ENCODE assay signal across 15 cellular contexts in genomic region chr4:9406491-9406890, GRCh38. TPM values are rescaled to one million over a fixed set of nuclear protein-coding genes. Genes with fewer than 3 reads are reported as not detected.
"Had no signal": no experiment of that assay in that cellular context is flagged by ENCODE, and none has a peak within 500 bp of the region (broad histone marks: within the 10 kb centered on the region; RNA-seq: fewer than 3 reads in every experiment).

No MANE protein-coding gene starts in this region.

RNA-seq across cellular contexts. Expression of gene DEFB131A, which starts 37.7 kb away (rescaled TPM):
- total RNA-seq: activated B cell treated with CpG ODN at 0.5 μM for 24 hours; activated CD4-positive, alpha-beta memory T cell treated with anti-CD3 and anti-CD28 coated beads for 36 hours; activated CD4-positive, alpha-beta memory T cell treated with anti-CD3 and anti-CD28 coated beads, Interleukin-2, amount 10 ng/mL, durations not matched to agents 7 days and 5 days; activated CD4-positive, alpha-beta T cell treated with anti-CD3 and anti-CD28 coated beads for 36 hours; activated CD4-positive, alpha-beta T cell treated with anti-CD3 and anti-CD28 coated beads, Interleukin-2, amount 10 ng/mL, durations not matched to agents 24 days and 14 days; activated CD4-positive, alpha-beta T cell treated with anti-CD3 and anti-CD28 coated beads, Interleukin-2, amount 10 ng/mL, durations not matched to agents 7 days and 5 days; activated CD8-positive, alpha-beta memory T cell treated with anti-CD3 and anti-CD28 coated beads for 36 hours; activated CD8-positive, alpha-beta memory T cell treated with anti-CD3 and anti-CD28 coated beads, Interleukin-2, amount 10 ng/mL, durations not matched to agents 7 days and 5 days; activated CD8-positive, alpha-beta T cell treated with anti-CD3 and anti-CD28 coated beads for 36 hours; activated CD8-positive, alpha-beta T cell treated with anti-CD3 and anti-CD28 coated beads, Interleukin-2, amount 10 ng/mL, durations not matched to agents 7 days and 5 days; T-cell; T-helper 1 cell treated with Interleukin-12 subunit alpha and Interleukin-12 subunit beta and Interleukin-4 antibody, amounts not matched to agents 30 ng/mL and 1 ng/mL, for 36 hours; T-helper 17 cell; T-helper 2 cell treated with Interferon-gamma antibody and Interleukin-4, amounts not matched to agents 100 ng/mL and 5 ng/mL, for 36 hours; WTC11 had no signal

RNA-seq across cellular contexts. Expression of gene USP17L30, which starts 43.6 kb away (rescaled TPM):
- total RNA-seq: activated B cell treated with CpG ODN at 0.5 μM for 24 hours; activated CD4-positive, alpha-beta memory T cell treated with anti-CD3 and anti-CD28 coated beads for 36 hours; activated CD4-positive, alpha-beta memory T cell treated with anti-CD3 and anti-CD28 coated beads, Interleukin-2, amount 10 ng/mL, durations not matched to agents 7 days and 5 days; activated CD4-positive, alpha-beta T cell treated with anti-CD3 and anti-CD28 coated beads for 36 hours; activated CD4-positive, alpha-beta T cell treated with anti-CD3 and anti-CD28 coated beads, Interleukin-2, amount 10 ng/mL, durations not matched to agents 24 days and 14 days; activated CD4-positive, alpha-beta T cell treated with anti-CD3 and anti-CD28 coated beads, Interleukin-2, amount 10 ng/mL, durations not matched to agents 7 days and 5 days; activated CD8-positive, alpha-beta memory T cell treated with anti-CD3 and anti-CD28 coated beads for 36 hours; activated CD8-positive, alpha-beta memory T cell treated with anti-CD3 and anti-CD28 coated beads, Interleukin-2, amount 10 ng/mL, durations not matched to agents 7 days and 5 days; activated CD8-positive, alpha-beta T cell treated with anti-CD3 and anti-CD28 coated beads for 36 hours; activated CD8-positive, alpha-beta T cell treated with anti-CD3 and anti-CD28 coated beads, Interleukin-2, amount 10 ng/mL, durations not matched to agents 7 days and 5 days; T-cell; T-helper 1 cell treated with Interleukin-12 subunit alpha and Interleukin-12 subunit beta and Interleukin-4 antibody, amounts not matched to agents 30 ng/mL and 1 ng/mL, for 36 hours; T-helper 17 cell; T-helper 2 cell treated with Interferon-gamma antibody and Interleukin-4, amounts not matched to agents 100 ng/mL and 5 ng/mL, for 36 hours; WTC11 had no signal

RNA-seq across cellular contexts. Expression of gene USP17L29, which starts 53.1 kb away (rescaled TPM):
- total RNA-seq: activated B cell treated with CpG ODN at 0.5 μM for 24 hours; activated CD4-positive, alpha-beta memory T cell treated with anti-CD3 and anti-CD28 coated beads for 36 hours; activated CD4-positive, alpha-beta memory T cell treated with anti-CD3 and anti-CD28 coated beads, Interleukin-2, amount 10 ng/mL, durations not matched to agents 7 days and 5 days; activated CD4-positive, alpha-beta T cell treated with anti-CD3 and anti-CD28 coated beads for 36 hours; activated CD4-positive, alpha-beta T cell treated with anti-CD3 and anti-CD28 coated beads, Interleukin-2, amount 10 ng/mL, durations not matched to agents 24 days and 14 days; activated CD4-positive, alpha-beta T cell treated with anti-CD3 and anti-CD28 coated beads, Interleukin-2, amount 10 ng/mL, durations not matched to agents 7 days and 5 days; activated CD8-positive, alpha-beta memory T cell treated with anti-CD3 and anti-CD28 coated beads for 36 hours; activated CD8-positive, alpha-beta memory T cell treated with anti-CD3 and anti-CD28 coated beads, Interleukin-2, amount 10 ng/mL, durations not matched to agents 7 days and 5 days; activated CD8-positive, alpha-beta T cell treated with anti-CD3 and anti-CD28 coated beads for 36 hours; activated CD8-positive, alpha-beta T cell treated with anti-CD3 and anti-CD28 coated beads, Interleukin-2, amount 10 ng/mL, durations not matched to agents 7 days and 5 days; T-cell; T-helper 1 cell treated with Interleukin-12 subunit alpha and Interleukin-12 subunit beta and Interleukin-4 antibody, amounts not matched to agents 30 ng/mL and 1 ng/mL, for 36 hours; T-helper 17 cell; T-helper 2 cell treated with Interferon-gamma antibody and Interleukin-4, amounts not matched to agents 100 ng/mL and 5 ng/mL, for 36 hours; WTC11 had no signal

RNA-seq across cellular contexts. Expression of gene USP17L28, which starts 57.8 kb away (rescaled TPM):
- total RNA-seq: activated B cell treated with CpG ODN at 0.5 μM for 24 hours; activated CD4-positive, alpha-beta memory T cell treated with anti-CD3 and anti-CD28 coated beads for 36 hours; activated CD4-positive, alpha-beta memory T cell treated with anti-CD3 and anti-CD28 coated beads, Interleukin-2, amount 10 ng/mL, durations not matched to agents 7 days and 5 days; activated CD4-positive, alpha-beta T cell treated with anti-CD3 and anti-CD28 coated beads for 36 hours; activated CD4-positive, alpha-beta T cell treated with anti-CD3 and anti-CD28 coated beads, Interleukin-2, amount 10 ng/mL, durations not matched to agents 24 days and 14 days; activated CD4-positive, alpha-beta T cell treated with anti-CD3 and anti-CD28 coated beads, Interleukin-2, amount 10 ng/mL, durations not matched to agents 7 days and 5 days; activated CD8-positive, alpha-beta memory T cell treated with anti-CD3 and anti-CD28 coated beads for 36 hours; activated CD8-positive, alpha-beta memory T cell treated with anti-CD3 and anti-CD28 coated beads, Interleukin-2, amount 10 ng/mL, durations not matched to agents 7 days and 5 days; activated CD8-positive, alpha-beta T cell treated with anti-CD3 and anti-CD28 coated beads for 36 hours; activated CD8-positive, alpha-beta T cell treated with anti-CD3 and anti-CD28 coated beads, Interleukin-2, amount 10 ng/mL, durations not matched to agents 7 days and 5 days; T-cell; T-helper 1 cell treated with Interleukin-12 subunit alpha and Interleukin-12 subunit beta and Interleukin-4 antibody, amounts not matched to agents 30 ng/mL and 1 ng/mL, for 36 hours; T-helper 17 cell; T-helper 2 cell treated with Interferon-gamma antibody and Interleukin-4, amounts not matched to agents 100 ng/mL and 5 ng/mL, for 36 hours; WTC11 had no signal
